In the genomic region with DNA sequence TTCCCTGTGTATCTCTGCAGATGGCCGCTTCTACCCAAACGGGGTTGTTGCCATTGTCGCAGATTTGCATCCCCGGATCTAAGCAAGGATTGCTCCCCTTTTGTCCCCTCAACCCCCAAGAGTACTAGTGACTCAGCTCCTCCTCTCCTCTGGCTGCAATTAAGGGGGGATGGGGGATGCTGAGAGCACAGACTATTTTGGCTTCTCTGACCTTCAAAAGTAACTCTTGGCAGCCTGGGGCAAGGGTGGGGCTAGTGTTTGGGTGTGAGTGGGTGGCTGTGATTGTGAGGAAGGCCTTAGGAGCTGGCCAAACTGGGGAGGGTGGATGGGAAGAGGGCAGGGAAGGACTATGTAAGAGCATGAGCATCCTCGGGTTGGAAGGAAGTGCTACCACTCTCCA, we compare ENCODE assay signal across 11 cellular contexts. TPM values are rescaled to one million over a fixed set of nuclear protein-coding genes. Genes with fewer than 3 reads are reported as not detected.
A peak's percentile ranks its signal among the peaks of the same experiment; 100 is the strongest.
DNase-seq lines count a peak whose midpoint lies in the region; ATAC-seq and TF ChIP-seq lines count a peak whose summit lies in the region.
"Had no signal": no experiment of that assay in that cellular context is flagged by ENCODE, and none has a peak within 500 bp of the region (broad histone marks: within the 10 kb centered on the region; RNA-seq: fewer than 3 reads in every experiment).

No MANE protein-coding gene starts in this region.

- peaks cover 56% of the 10 kb centered on the region for H3K4me1 Mint-ChIP-seq in glutamatergic neuron (ENCODE audit: low read depth, unreplicated experiment)
- peaks cover 23% of the 10 kb centered on the region for H3K4me1 Mint-ChIP-seq in activated naive CD4-positive, alpha-beta T cell treated with anti-CD3 and anti-CD28 coated beads for 36 hours (ENCODE audit: low read depth)

- CTCF ChIA-PET in activated naive CD4-positive, alpha-beta T cell treated with anti-CD3 and anti-CD28 coated beads for 36 hours (lab: Charles Lee) = interaction anchor here (1.5 kb wide), 1 partner anchor 32 kb away, joined by 5 read pairs; no protein-coding TSS in a partner anchor

- H3K36me3 Mint-ChIP-seq in glutamatergic neuron (ENCODE audit: unreplicated experiment) = peaks cover 16% of the 10 kb centered on the region
- H3K36me3 Mint-ChIP-seq in activated naive CD4-positive, alpha-beta T cell treated with anti-CD3 and anti-CD28 coated beads for 36 hours (ENCODE audit: low read depth) = no peaks in the 10 kb centered on the region
- H3K36me3 Mint-ChIP-seq: activated naive CD4-positive, alpha-beta T cell treated with anti-CD3 and anti-CD28 coated beads, Interleukin-2, amount 50 U/mL, for 24 hours had no signal

- H3K36me3 ChIP-seq in BLaER1 = peaks cover 9% of the 10 kb centered on the region
- peaks cover 7% of the 10 kb centered on the region for H3K36me3 ChIP-seq in SJCRH30
- H3K36me3 ChIP-seq in rectal smooth muscle tissue (ENCODE audit: control insufficient read depth, insufficient read depth, low read length) = no peaks in the 10 kb centered on the region
- H3K36me3 ChIP-seq: upper lobe of left lung had no signal

- H3K9me3 Mint-ChIP-seq in glutamatergic neuron (ENCODE audit: unreplicated experiment) = peaks cover 40% of the 10 kb centered on the region
- H3K9me3 Mint-ChIP-seq in activated naive CD4-positive, alpha-beta T cell treated with anti-CD3 and anti-CD28 coated beads for 36 hours = no peaks in the 10 kb centered on the region
- H3K9me3 Mint-ChIP-seq: activated naive CD4-positive, alpha-beta T cell treated with anti-CD3 and anti-CD28 coated beads, Interleukin-2, amount 50 U/mL, for 24 hours had no signal

- H3K9ac ChIP-seq in BLaER1 (peak overlapping the region; percentile 81), rectal smooth muscle tissue (ENCODE audit: low read length) (no peak overlapping the region)

- no peak for ATAC-seq in HG03097 (IDR thresholded peaks at IDR 0.05; ENCODE audit: low FRiP score, unreplicated experiment)

- peak overlapping the region; percentile 99 for H3K4me2 ChIP-seq in BLaER1

- peak overlapping the region; percentile 100 for H3K27ac Mint-ChIP-seq in glutamatergic neuron (ENCODE audit: unreplicated experiment)
- no peak overlapping the region for H3K27ac Mint-ChIP-seq in activated naive CD4-positive, alpha-beta T cell treated with anti-CD3 and anti-CD28 coated beads for 36 hours
- H3K27ac Mint-ChIP-seq: activated naive CD4-positive, alpha-beta T cell treated with anti-CD3 and anti-CD28 coated beads, Interleukin-2, amount 50 U/mL, for 24 hours had no signal

- no peaks in the 10 kb centered on the region for H4K20me1 ChIP-seq in BLaER1

- intact Hi-C loops in activated naive CD4-positive, alpha-beta T cell treated with anti-CD3 and anti-CD28 coated beads for 36 hours (cut with micrococcal nuclease) = loop anchor here (10.0 kb wide), 1 partner anchor 411 kb away; a partner anchor contains a TSS

- H3K27me3 ChIP-seq in BLaER1 (no peaks in the 10 kb centered on the region), SJCRH30 (no peaks in the 10 kb centered on the region), rectal smooth muscle tissue (ENCODE audit: control insufficient read depth, insufficient read depth, low read length) (no peaks in the 10 kb centered on the region)

- H3K27ac ChIP-seq in BLaER1 (peak overlapping the region; percentile 85), SJCRH30 (peak overlapping the region; percentile 86), rectal smooth muscle tissue (ENCODE audit: low read depth, low read length) (peak overlapping the region; percentile 82)

- peak overlapping the region; percentile 99 for H3K4me3 Mint-ChIP-seq in glutamatergic neuron (ENCODE audit: unreplicated experiment)
- no peak overlapping the region for H3K4me3 Mint-ChIP-seq in activated naive CD4-positive, alpha-beta T cell treated with anti-CD3 and anti-CD28 coated beads for 36 hours
- H3K4me3 Mint-ChIP-seq: activated naive CD4-positive, alpha-beta T cell treated with anti-CD3 and anti-CD28 coated beads, Interleukin-2, amount 50 U/mL, for 24 hours had no signal

- peaks cover 23% of the 10 kb centered on the region for H3K27me3 Mint-ChIP-seq in glutamatergic neuron (ENCODE audit: unreplicated experiment)
- H3K27me3 Mint-ChIP-seq in activated naive CD4-positive, alpha-beta T cell treated with anti-CD3 and anti-CD28 coated beads for 36 hours (ENCODE audit: low read depth) = peaks cover 28% of the 10 kb centered on the region

- H3K9me3 ChIP-seq in BLaER1 (no peaks in the 10 kb centered on the region), SJCRH30 (replicated peaks) (no peaks in the 10 kb centered on the region)
- H3K9me3 ChIP-seq: upper lobe of left lung had no signal

- H3K4me3 ChIP-seq in BLaER1 (peak overlapping the region; percentile 80), SJCRH30 (peak overlapping the region; percentile 65), rectal smooth muscle tissue (ENCODE audit: low read length) (peak overlapping the region; percentile 23)

- peaks cover 85% of the 10 kb centered on the region for H3K4me1 ChIP-seq in BLaER1
- peaks cover 44% of the 10 kb centered on the region for H3K4me1 ChIP-seq in SJCRH30
- peaks cover 18% of the 10 kb centered on the region for H3K4me1 ChIP-seq in rectal smooth muscle tissue (ENCODE audit: control insufficient read depth, insufficient read depth, low read length)

- DNase-seq in SJCRH30 (peak in 1 of 2 experiments; percentile 22), glutamatergic neuron (no peak), NCI-H2029 treated with DMSO at 0.1 percent for 48 hours (lab: John Stamatoyannopoulos, UW) (no peak)
- DNase-seq in activated effector memory CD4-positive, alpha-beta T cell treated with Interleukin-2 at 50 U/mL for 16 hours = no peak
- DNase-seq in activated naive CD4-positive, alpha-beta T cell treated with anti-CD3 and anti-CD28 coated beads for 36 hours = no peak
- DNase-seq: DMS53, upper lobe of left lung had no signal

- TF ChIP-seq CTCF in glutamatergic neuron (IDR thresholded peaks at IDR 0.05; ENCODE audit: partially characterized antibody, unreplicated experiment) = no peak

RNA-seq across cellular contexts. Expression of a gene that starts 1.2 kb away (rescaled TPM):
- total RNA-seq in SJCRH30 (2014; rRNA removed; shearing (Covaris generic)) = 10.1 and 10.3 TPM in 2 replicates
- total RNA-seq in glutamatergic neuron (ENCODE audit: unreplicated experiment) = 301 TPM
- 1 to 10 TPM; 1.2 to 1.4 TPM for total RNA-seq in activated naive CD4-positive, alpha-beta T cell treated with anti-CD3 and anti-CD28 coated beads for 36 hours

RNA-seq across cellular contexts. Expression of a gene that starts 23.2 kb away (rescaled TPM):
- total RNA-seq in SJCRH30 (2014; rRNA removed; shearing (Covaris generic)) = 44.1 and 44.6 TPM in 2 replicates
- 142 TPM for total RNA-seq in glutamatergic neuron (ENCODE audit: unreplicated experiment)
- total RNA-seq in activated naive CD4-positive, alpha-beta T cell treated with anti-CD3 and anti-CD28 coated beads for 36 hours = 10 to 100 TPM; 18.9 to 22.3 TPM

Comparison
In these comparisons a context has a peak if more than half of its experiments do, and no peak if none do; other contexts are left out.
1. H3K4me3 ChIP-seq: peak in every context shown above with its lines; median percentile 80 in BLaER1; 65 in SJCRH30; 23 in rectal smooth muscle tissue.
2. RNA of a gene that starts 1.2 kb away (total RNA-seq): 301 TPM in glutamatergic neuron (single experiment); 10.1 to 10.3 TPM in SJCRH30 and 1.2 to 1.4 TPM in activated naive CD4-positive, alpha-beta T cell treated with anti-CD3 and anti-CD28 coated beads for 36 hours; every median in the first group is over 10 times any median in the second.
3. Peak in every context shown above with its lines, with median percentiles within 50 percentile points of each other: H3K27ac ChIP-seq.